ENCODE assay signal across 1 cellular context in the genomic region with DNA sequence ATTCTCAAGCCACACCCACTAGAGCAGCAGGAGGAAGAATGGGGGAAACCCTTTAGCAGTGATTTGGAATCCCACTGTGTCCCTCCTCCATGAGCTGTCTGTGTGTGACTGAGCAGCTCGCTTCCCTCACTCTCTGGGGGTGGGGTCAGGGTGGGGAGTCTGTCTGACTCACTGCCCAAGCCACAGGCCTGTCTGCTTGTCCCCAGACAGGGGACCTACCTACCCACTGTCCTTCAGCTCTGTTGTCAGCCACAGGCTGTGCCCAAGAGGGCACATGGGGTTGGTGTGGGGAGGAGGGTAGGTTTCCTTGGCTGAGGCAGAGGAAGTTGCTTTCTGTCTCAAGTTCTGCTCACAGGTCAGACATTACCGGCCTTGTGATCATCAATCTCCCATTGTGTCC.
TF ChIP-seq lines count a peak whose summit lies in the region.

No MANE protein-coding gene starts in this region.

TF ChIP-seq in HCT116, 20 proteins besides CTCF, POLR2A, EP300 and RAD21:
- TF ChIP-seq POLR2AphosphoS5 (IDR thresholded peaks at IDR 0.05; ENCODE audit: low read depth, low read length) (peak; percentile 36; the same call in 1 of the 2 replicates), JUND (IDR thresholded peaks at IDR 0.05) (peak; percentile 21; the same call in 1 of the 2 replicates), EZH2 (IDR thresholded peaks at IDR 0.05) (no peak)
- TF ChIP-seq, protein P1, sequence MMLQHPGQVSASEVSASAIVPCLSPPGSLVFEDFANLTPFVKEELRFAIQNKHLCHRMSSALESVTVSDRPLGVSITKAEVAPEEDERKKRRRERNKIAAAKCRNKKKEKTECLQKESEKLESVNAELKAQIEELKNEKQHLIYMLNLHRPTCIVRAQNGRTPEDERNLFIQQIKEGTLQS (IDR thresholded peaks at IDR 0.05), result no peak
- TF ChIP-seq, protein P2, sequence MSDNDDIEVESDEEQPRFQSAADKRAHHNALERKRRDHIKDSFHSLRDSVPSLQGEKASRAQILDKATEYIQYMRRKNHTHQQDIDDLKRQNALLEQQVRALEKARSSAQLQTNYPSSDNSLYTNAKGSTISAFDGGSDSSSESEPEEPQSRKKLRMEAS (IDR thresholded peaks at IDR 0.05), result 0 out of 2 replicates have a peak, but pooled peaks have one; percentile 18
